In genomic region chr3:71319771-71320170, GRCh38 we compare ENCODE assay signal across 1 cellular context.
TF ChIP-seq lines count a peak whose summit lies in the region.

No MANE protein-coding gene starts in this region.

TF ChIP-seq in IMR-90, 13 proteins besides CTCF, POLR2A, EP300 and RAD21 (continued from another document):
- no peak for TF ChIP-seq SMC3 (IDR thresholded peaks at IDR 0.05; ENCODE audit: low read depth, low read length)
- no peak for TF ChIP-seq MXI1 (IDR thresholded peaks at IDR 0.05; ENCODE audit: borderline replicate concordance, low read depth, low read length)
- no peak for TF ChIP-seq FOS (IDR thresholded peaks at IDR 0.05; ENCODE audit: low read depth, low read length)
- no peak for TF ChIP-seq RFX5 (IDR thresholded peaks at IDR 0.05; ENCODE audit: low read depth, low read length)
- no peak for TF ChIP-seq MAFK (IDR thresholded peaks at IDR 0.05; ENCODE audit: low read depth, low read length)
